ENCODE assay signal across 1 cellular context in genomic region chr20:58463231-58463630, GRCh38.
TF ChIP-seq lines count a peak whose summit lies in the region.

No MANE protein-coding gene starts in this region.

TF ChIP-seq in WTC11, 78 proteins besides CTCF, POLR2A, EP300 and RAD21 (continued from another document):
- TF ChIP-seq, protein P1, sequence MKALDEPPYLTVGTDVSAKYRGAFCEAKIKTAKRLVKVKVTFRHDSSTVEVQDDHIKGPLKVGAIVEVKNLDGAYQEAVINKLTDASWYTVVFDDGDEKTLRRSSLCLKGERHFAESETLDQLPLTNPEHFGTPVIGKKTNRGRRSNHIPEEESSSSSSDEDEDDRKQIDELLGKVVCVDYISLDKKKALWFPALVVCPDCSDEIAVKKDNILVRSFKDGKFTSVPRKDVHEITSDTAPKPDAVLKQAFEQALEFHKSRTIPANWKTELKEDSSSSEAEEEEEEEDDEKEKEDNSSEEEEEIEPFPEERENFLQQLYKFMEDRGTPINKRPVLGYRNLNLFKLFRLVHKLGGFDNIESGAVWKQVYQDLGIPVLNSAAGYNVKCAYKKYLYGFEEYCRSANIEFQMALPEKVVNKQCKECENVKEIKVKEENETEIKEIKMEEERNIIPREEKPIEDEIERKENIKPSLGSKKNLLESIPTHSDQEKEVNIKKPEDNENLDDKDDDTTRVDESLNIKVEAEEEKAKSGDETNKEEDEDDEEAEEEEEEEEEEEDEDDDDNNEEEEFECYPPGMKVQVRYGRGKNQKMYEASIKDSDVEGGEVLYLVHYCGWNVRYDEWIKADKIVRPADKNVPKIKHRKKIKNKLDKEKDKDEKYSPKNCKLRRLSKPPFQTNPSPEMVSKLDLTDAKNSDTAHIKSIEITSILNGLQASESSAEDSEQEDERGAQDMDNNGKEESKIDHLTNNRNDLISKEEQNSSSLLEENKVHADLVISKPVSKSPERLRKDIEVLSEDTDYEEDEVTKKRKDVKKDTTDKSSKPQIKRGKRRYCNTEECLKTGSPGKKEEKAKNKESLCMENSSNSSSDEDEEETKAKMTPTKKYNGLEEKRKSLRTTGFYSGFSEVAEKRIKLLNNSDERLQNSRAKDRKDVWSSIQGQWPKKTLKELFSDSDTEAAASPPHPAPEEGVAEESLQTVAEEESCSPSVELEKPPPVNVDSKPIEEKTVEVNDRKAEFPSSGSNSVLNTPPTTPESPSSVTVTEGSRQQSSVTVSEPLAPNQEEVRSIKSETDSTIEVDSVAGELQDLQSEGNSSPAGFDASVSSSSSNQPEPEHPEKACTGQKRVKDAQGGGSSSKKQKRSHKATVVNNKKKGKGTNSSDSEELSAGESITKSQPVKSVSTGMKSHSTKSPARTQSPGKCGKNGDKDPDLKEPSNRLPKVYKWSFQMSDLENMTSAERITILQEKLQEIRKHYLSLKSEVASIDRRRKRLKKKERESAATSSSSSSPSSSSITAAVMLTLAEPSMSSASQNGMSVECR (CRISPR knock-in tag; IDR thresholded peaks at IDR 0.05; ENCODE audit: borderline replicate concordance), result no peak
- TF ChIP-seq GRHL2 (CRISPR knock-in tag; IDR thresholded peaks at IDR 0.05; ENCODE audit: insufficient replicate concordance, severe bottlenecking) (no peak), E2F5 (CRISPR knock-in tag; IDR thresholded peaks at IDR 0.05) (no peak), NFE2L1 (CRISPR knock-in tag; IDR thresholded peaks at IDR 0.05) (no peak), NR3C1 (CRISPR knock-in tag; conservative IDR thresholded peaks at IDR 0.05; ENCODE audit: low read depth) (no peak), ATF1 (CRISPR knock-in tag; IDR thresholded peaks at IDR 0.05) (no peak), ZNF396 (CRISPR knock-in tag; IDR thresholded peaks at IDR 0.05; ENCODE audit: borderline replicate concordance) (no peak)
